34 cellular contexts compared by ENCODE assay signal in genomic region chr5:172971482-172971881, GRCh38.
"Had no signal": no experiment of that assay in that cellular context is flagged by ENCODE, and none has a peak within 500 bp of the region (broad histone marks: within the 10 kb centered on the region; RNA-seq: fewer than 3 reads in every experiment).

No MANE protein-coding gene starts in this region.

- DNase-seq: activated B cell treated with CpG ODN at 0.5 μM for 24 hours; activated CD4-positive, alpha-beta T cell treated with anti-CD3 and anti-CD28 coated beads for 4 hours; activated CD4-positive, alpha-beta T cell treated with anti-CD3 and anti-CD28 coated beads, Interleukin-2, amount 50 U/mL, for 4 hours; activated CD4-positive, CD25-positive, alpha-beta regulatory T cell treated with anti-CD3 and anti-CD28 coated beads, Interleukin-2, amount 50 U/mL, for 72 hours; activated CD8-positive, alpha-beta T cell treated with anti-CD3 and anti-CD28 coated beads for 36 hours; activated effector memory CD4-positive, alpha-beta T cell treated with anti-CD3 and anti-CD28 coated beads, Interleukin-2, amount 50 U/mL, for 16 hours; activated naive CD4-positive, alpha-beta T cell; activated naive CD4-positive, alpha-beta T cell treated with anti-CD3 and anti-CD28 coated beads, Interleukin-2, amount 50 U/mL, for 16 hours; activated naive CD8-positive, alpha-beta T cell treated with anti-CD3 and anti-CD28 coated beads for 36 hours; activated T-cell treated with anti-CD3 and anti-CD28 coated beads, Interleukin-2, amount 50 U/mL, for 1 hour; activated T-cell treated with anti-CD3 and anti-CD28 coated beads, Interleukin-2, amount 50 U/mL, for 72 hours; amniotic stem cell; aorta; brain microvascular endothelial cell; colonic mucosa; Kasumi-1; MG63; NCI-H1048; NCI-H1105 treated with DMSO at 0.1 percent for 48 hours; NCI-H1436; NCI-H1694; NCI-H1930; NCI-H2081 treated with DMSO at 0.1 percent for 48 hours; NCI-H510A; NCI-H526; NCI-H748 treated with DMSO at 0.1 percent for 48 hours; NK-92 treated with Interleukin-12 subunit alpha and Interleukin-12 subunit beta, amount 100 ng/mL, for 24 hours; Right ventricle myocardium superior; SW 1271; T-helper 1 cell; T-helper 2 cell; T-helper 9 cell had no signal

- H3K27me3 Mint-ChIP-seq: activated CD8-positive, alpha-beta T cell treated with anti-CD3 and anti-CD28 coated beads for 36 hours; activated naive CD8-positive, alpha-beta T cell treated with anti-CD3 and anti-CD28 coated beads for 36 hours; activated T-helper 17 cell treated with anti-CD3 and anti-CD28 coated beads, Interleukin-2, amount 50 U/mL, for 72 hours; central memory CD8-positive, alpha-beta T cell had no signal

- H3K9me3 Mint-ChIP-seq: activated B cell treated with CpG ODN at 0.5 μM for 24 hours; activated CD8-positive, alpha-beta T cell treated with anti-CD3 and anti-CD28 coated beads for 36 hours; activated naive CD8-positive, alpha-beta T cell treated with anti-CD3 and anti-CD28 coated beads for 36 hours; activated T-cell treated with anti-CD3 and anti-CD28 coated beads, Interleukin-2, amount 50 U/mL, for 72 hours; activated T-helper 17 cell treated with anti-CD3 and anti-CD28 coated beads, Interleukin-2, amount 50 U/mL, for 72 hours; central memory CD8-positive, alpha-beta T cell had no signal

- H3K27ac Mint-ChIP-seq: activated B cell treated with CpG ODN at 0.5 μM for 24 hours; activated CD8-positive, alpha-beta T cell treated with anti-CD3 and anti-CD28 coated beads for 36 hours; activated naive CD8-positive, alpha-beta T cell treated with anti-CD3 and anti-CD28 coated beads for 36 hours; activated T-cell treated with anti-CD3 and anti-CD28 coated beads, Interleukin-2, amount 50 U/mL, for 72 hours; activated T-helper 17 cell treated with anti-CD3 and anti-CD28 coated beads, Interleukin-2, amount 50 U/mL, for 72 hours had no signal

- H3K4me1 Mint-ChIP-seq: activated naive CD8-positive, alpha-beta T cell treated with anti-CD3 and anti-CD28 coated beads for 36 hours; activated T-helper 17 cell treated with anti-CD3 and anti-CD28 coated beads, Interleukin-2, amount 50 U/mL, for 72 hours; central memory CD8-positive, alpha-beta T cell had no signal

- H3K4me3 Mint-ChIP-seq: activated B cell treated with CpG ODN at 0.5 μM for 24 hours; activated CD8-positive, alpha-beta T cell treated with anti-CD3 and anti-CD28 coated beads for 36 hours; activated naive CD8-positive, alpha-beta T cell treated with anti-CD3 and anti-CD28 coated beads for 36 hours; activated T-cell treated with anti-CD3 and anti-CD28 coated beads, Interleukin-2, amount 50 U/mL, for 72 hours; activated T-helper 17 cell treated with anti-CD3 and anti-CD28 coated beads, Interleukin-2, amount 50 U/mL, for 72 hours; central memory CD8-positive, alpha-beta T cell had no signal
